ENCODE assay signal across 21 cellular contexts in genomic region chr1:35460796-35461195, GRCh38.
"Had no signal": no experiment of that assay in that cellular context is flagged by ENCODE, and none has a peak within 500 bp of the region (broad histone marks: within the 10 kb centered on the region; RNA-seq: fewer than 3 reads in every experiment).

No MANE protein-coding gene starts in this region.

- ATAC-seq: HepG2, Right ventricle myocardium inferior, SK-N-SH treated with all-trans-retinoic acid at 6 μM for 48 hours had no signal

- FAIRE-seq: HepG2 had no signal

- DNase-seq: IMR-90, Karpas-422, KG1, MM.1S, NCI-H1092 treated with DMSO at 0.1 percent for 48 hours, NCI-H1436, NCI-H187, NCI-H2029, NCI-H2081 treated with DMSO at 0.1 percent for 48 hours, NCI-H2171, NCI-H226, NCI-H446, NCI-H510A, NCI-H524 treated with DMSO at 0.1 percent for 48 hours, NCI-H69, NCI-H774, SHP77 treated with DMSO at 0.1 percent for 48 hours, SJCRH30 had no signal

- H3K27me3 ChIP-seq: SJCRH30 had no signal

- H3K27ac ChIP-seq: SJCRH30 had no signal

- H3K4me3 ChIP-seq: SJCRH30 had no signal

- H3K9me3 ChIP-seq: SJCRH30 had no signal

- H3K4me1 ChIP-seq: SJCRH30 had no signal
